ENCODE assay signal across 8 cellular contexts in genomic region chr6:111759836-111760785, GRCh38.
DNase-seq lines count a peak whose midpoint lies in the region; ATAC-seq, FAIRE-seq and TF ChIP-seq lines count a peak whose summit lies in the region.

No MANE protein-coding gene starts in this region.

- intact Hi-C loops in HepG2 (cut with micrococcal nuclease; ENCODE audit: unreplicated experiment): no loop called here
- intact Hi-C loops in thyroid gland (cut with DNase I): no loop called here

- POLR2A ChIA-PET in HepG2 (lab: Yijun Ruan, JAX): no interaction called here

- H3K36me3 ChIP-seq in HepG2 (replicated peaks in 1 of 2; ENCODE audit: control insufficient read depth in 1 of 2, insufficient read depth in 2 of 2, low read length in 2 of 2): peaks cover 0 to 2% of the 10 kb centered on the region in 2 experiments; a peak in 1 of 5 replicates
- H3K36me3 ChIP-seq in thyroid gland: no peaks in the 10 kb centered on the region

- H3K9me3 ChIP-seq in HepG2 (ENCODE audit: low read length): no peaks in the 10 kb centered on the region
- no peaks in the 10 kb centered on the region for H3K9me3 ChIP-seq in thyroid gland

- WGBS in HepG2 (ENCODE audit: low lambda C conversion rate): 91% methylated on average over 18 of the region's 18 CpGs
- WGBS in thyroid gland, 2 donors: 76 to 77% methylated on average over 18 of the region's 18 CpGs

- in situ Hi-C loops in astrocyte of the spinal cord (cut with HindIII; ENCODE audit: low sequenced_read_pairs) (no loop called here), HepG2 (cut with HindIII; ENCODE audit: extremely low pct_ligation_motif_present, low pct_unique_long_range_greater_than_20kb) (no loop called here)

- TF ChIP-seq CTCF in astrocyte of the spinal cord (IDR thresholded peaks at IDR 0.05; ENCODE audit: low read depth, low read length): no peak
- no peak for TF ChIP-seq CTCF in HepG2 (CRISPR knock-in tag; IDR thresholded peaks at IDR 0.05)
- no peak for TF ChIP-seq CTCF in thyroid gland (IDR thresholded peaks at IDR 0.05)

- H3K4me2 ChIP-seq in HepG2 (ENCODE audit: low read depth, low read length): no peak overlapping the region

- no peaks in the 10 kb centered on the region for H4K20me1 ChIP-seq in HepG2 (ENCODE audit: insufficient read depth, low read length)

- H3K4me3 ChIP-seq in astrocyte of the spinal cord (ENCODE audit: low read depth, low read length): no peak overlapping the region
- H3K4me3 ChIP-seq in HepG2 (replicated peaks in 1 of 3; ENCODE audit: insufficient read depth in 1 of 3, low read depth in 2 of 3, low read length in 3 of 3): no peak overlapping the region
- H3K4me3 ChIP-seq in thyroid gland (replicated peaks in 1 of 3): no peak overlapping the region

- no peaks in the 10 kb centered on the region for H3K79me2 ChIP-seq in HepG2 (ENCODE audit: insufficient read depth, low read length)

- no TSS peak for BruUV-seq in HepG2 (replicated peaks; lab: Mats Ljungman, UMichigan)

- TF ChIP-seq POLR2A in HepG2 (IDR thresholded peaks at IDR 0.05; ENCODE audit: insufficient read depth in 1 of 2, low read depth in 2 of 2, low read length in 2 of 2) (no peak), thyroid gland (IDR thresholded peaks at IDR 0.05) (no peak)

- H2AFZ ChIP-seq in HepG2 (ENCODE audit: low read length): no peak overlapping the region

- TF ChIP-seq RAD21 in HepG2 (CRISPR knock-in tag; IDR thresholded peaks at IDR 0.05): no peak

- H3K4me1 ChIP-seq in HepG2 (ENCODE audit: insufficient read depth, low read length) (no peaks in the 10 kb centered on the region), thyroid gland (peaks cover 10 to 47% of the 10 kb centered on the region in 2 donors)

- DNase-seq in activated CD8-positive, alpha-beta memory T cell treated with anti-CD3 and anti-CD28 coated beads for 24 hours: peak; percentile 74
- no peak for DNase-seq in activated CD8-positive, alpha-beta memory T cell treated with anti-CD3 and anti-CD28 coated beads, Interleukin-2, amount 50 U/mL, for 48 hours
- DNase-seq in astrocyte of the spinal cord (ENCODE audit: low read depth, low spot score) (peak; percentile 84), HepG2 (ENCODE audit: low spot score) (no peak), thyroid gland (no peak), kidney glomerular epithelial cell (lab: John Stamatoyannopoulos, UW) (no peak), GOT3 (lab: John Stamatoyannopoulos, UW) (no peak)

- H3K27me3 ChIP-seq in HepG2 (ENCODE audit: control insufficient read depth in 1 of 2, insufficient read depth in 2 of 2, low read length in 2 of 2): no peaks in the 10 kb centered on the region
- H3K27me3 ChIP-seq in thyroid gland: no peaks in the 10 kb centered on the region

- no peak overlapping the region for H3K27ac ChIP-seq in HepG2 (ENCODE audit: extremely low read length, insufficient read depth, low read length)
- H3K27ac ChIP-seq in thyroid gland: peak overlapping the region in 2 of 3 donors; percentile 22 to 33

- H3K9ac ChIP-seq in HepG2 (ENCODE audit: insufficient read depth, low read depth, low read length): no peak overlapping the region

- no peak for ATAC-seq in HepG2
- ATAC-seq in GM21528 (IDR thresholded peaks at IDR 0.05; ENCODE audit: low FRiP score, unreplicated experiment): no peak

- TF ChIP-seq EP300 in HepG2 (IDR thresholded peaks at IDR 0.05; ENCODE audit: low read depth in 2 of 2, low read length in 2 of 2) (no peak), HepG2 (CRISPR knock-in tag; IDR thresholded peaks at IDR 0.05; ENCODE audit: borderline replicate concordance) (no peak)

- no peak for FAIRE-seq in HepG2 (lab: Jason Lieb, UNC)

- CTCF ChIA-PET in HepG2 (lab: Yijun Ruan, JAX; ENCODE audit: low intra/inter-chr PET ratio, low total read pairs): no interaction called here

TF ChIP-seq in HepG2, 621 proteins besides CTCF, POLR2A, EP300 and RAD21:
- TF ChIP-seq FOSL2 (CRISPR knock-in tag; IDR thresholded peaks at IDR 0.05): no peak
- TF ChIP-seq CREB1 (IDR thresholded peaks at IDR 0.05): peak; percentile 61; the same call in 1 of the 2 replicates
- TF ChIP-seq CREB1 (CRISPR knock-in tag; IDR thresholded peaks at IDR 0.05): no peak

Comparison
In these comparisons a context has a peak if more than half of its experiments do, and no peak if none do; other contexts are left out.
1. DNase-seq: peak in activated CD8-positive, alpha-beta memory T cell treated with anti-CD3 and anti-CD28 coated beads for 24 hours (single experiment) and astrocyte of the spinal cord (single experiment); none in activated CD8-positive, alpha-beta memory T cell treated with anti-CD3 and anti-CD28 coated beads, Interleukin-2, amount 50 U/mL, for 48 hours (single experiment), HepG2 (single experiment), thyroid gland (0 of 2), kidney glomerular epithelial cell (single experiment) and GOT3 (single experiment).